1 cellular context compared by ENCODE assay signal in the genomic region with DNA sequence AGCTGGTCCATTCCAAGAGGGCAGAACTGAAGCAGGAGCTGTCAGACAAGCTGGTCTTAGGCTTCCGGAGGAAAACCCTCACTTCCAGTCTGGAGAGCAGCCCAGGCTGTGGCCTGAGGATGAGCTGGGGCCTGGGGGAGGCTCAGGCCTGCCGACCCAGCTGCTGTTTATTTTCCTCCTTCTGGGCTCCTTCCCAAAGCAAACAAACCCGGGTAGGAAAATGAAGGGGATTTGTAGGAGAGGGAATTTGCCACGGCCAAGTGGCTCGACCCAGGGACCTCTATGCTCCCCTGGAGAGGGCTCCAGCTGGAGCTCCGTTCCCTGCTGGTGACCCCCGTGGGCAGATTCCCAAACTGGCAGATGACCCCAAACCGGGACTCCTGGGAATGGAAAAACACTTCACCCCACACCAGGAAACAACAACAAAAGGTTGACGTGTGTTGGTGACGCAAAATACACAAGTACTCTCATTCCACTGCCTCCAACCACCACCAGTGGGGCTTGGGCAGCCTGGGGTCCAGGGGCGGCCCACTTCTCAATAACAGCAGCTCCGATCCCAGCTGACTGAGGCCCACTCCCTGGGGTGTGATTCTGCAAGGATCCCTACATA.
A peak's percentile ranks its signal among the peaks of the same experiment; 100 is the strongest.
TF ChIP-seq lines count a peak whose summit lies in the region.

No MANE protein-coding gene starts in this region.

TF ChIP-seq in SK-N-SH, 30 proteins besides CTCF, POLR2A, EP300 and RAD21 (continued from another document):
- TF ChIP-seq, protein P1, sequence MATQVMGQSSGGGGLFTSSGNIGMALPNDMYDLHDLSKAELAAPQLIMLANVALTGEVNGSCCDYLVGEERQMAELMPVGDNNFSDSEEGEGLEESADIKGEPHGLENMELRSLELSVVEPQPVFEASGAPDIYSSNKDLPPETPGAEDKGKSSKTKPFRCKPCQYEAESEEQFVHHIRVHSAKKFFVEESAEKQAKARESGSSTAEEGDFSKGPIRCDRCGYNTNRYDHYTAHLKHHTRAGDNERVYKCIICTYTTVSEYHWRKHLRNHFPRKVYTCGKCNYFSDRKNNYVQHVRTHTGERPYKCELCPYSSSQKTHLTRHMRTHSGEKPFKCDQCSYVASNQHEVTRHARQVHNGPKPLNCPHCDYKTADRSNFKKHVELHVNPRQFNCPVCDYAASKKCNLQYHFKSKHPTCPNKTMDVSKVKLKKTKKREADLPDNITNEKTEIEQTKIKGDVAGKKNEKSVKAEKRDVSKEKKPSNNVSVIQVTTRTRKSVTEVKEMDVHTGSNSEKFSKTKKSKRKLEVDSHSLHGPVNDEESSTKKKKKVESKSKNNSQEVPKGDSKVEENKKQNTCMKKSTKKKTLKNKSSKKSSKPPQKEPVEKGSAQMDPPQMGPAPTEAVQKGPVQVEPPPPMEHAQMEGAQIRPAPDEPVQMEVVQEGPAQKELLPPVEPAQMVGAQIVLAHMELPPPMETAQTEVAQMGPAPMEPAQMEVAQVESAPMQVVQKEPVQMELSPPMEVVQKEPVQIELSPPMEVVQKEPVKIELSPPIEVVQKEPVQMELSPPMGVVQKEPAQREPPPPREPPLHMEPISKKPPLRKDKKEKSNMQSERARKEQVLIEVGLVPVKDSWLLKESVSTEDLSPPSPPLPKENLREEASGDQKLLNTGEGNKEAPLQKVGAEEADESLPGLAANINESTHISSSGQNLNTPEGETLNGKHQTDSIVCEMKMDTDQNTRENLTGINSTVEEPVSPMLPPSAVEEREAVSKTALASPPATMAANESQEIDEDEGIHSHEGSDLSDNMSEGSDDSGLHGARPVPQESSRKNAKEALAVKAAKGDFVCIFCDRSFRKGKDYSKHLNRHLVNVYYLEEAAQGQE (IDR thresholded peaks at IDR 0.05; ENCODE audit: low read depth, low read length) = no peak
- no peak for TF ChIP-seq YY1 (IDR thresholded peaks at IDR 0.05; ENCODE audit: low read depth)
- no peak for TF ChIP-seq EZH2phosphoT487 (IDR thresholded peaks at IDR 0.05; ENCODE audit: borderline replicate concordance, low read depth)
- no peak for TF ChIP-seq RCOR1 (IDR thresholded peaks at IDR 0.05; ENCODE audit: low read length)
- no peak for TF ChIP-seq FOXM1 (IDR thresholded peaks at IDR 0.05; ENCODE audit: low read depth)
- 0 out of 2 replicates have a peak, but pooled peaks have one; percentile 42 for TF ChIP-seq TEAD4 (IDR thresholded peaks at IDR 0.05; ENCODE audit: borderline replicate concordance, insufficient read depth)
- no peak for TF ChIP-seq TAF1 (IDR thresholded peaks at IDR 0.05; ENCODE audit: borderline replicate concordance, low read depth, low read length)
- TF ChIP-seq RFX5 (IDR thresholded peaks at IDR 0.05; ENCODE audit: low read length) = no peak
- TF ChIP-seq SIN3A (IDR thresholded peaks at IDR 0.05; ENCODE audit: borderline replicate concordance, low read depth, low read length) = peak; percentile 35; the same call in 1 of the 2 replicates
- no peak; the same call in 1 of the 2 replicates for TF ChIP-seq GABPA (IDR thresholded peaks at IDR 0.05; ENCODE audit: low read depth)
- TF ChIP-seq FOSL2 (IDR thresholded peaks at IDR 0.05; ENCODE audit: borderline replicate concordance, low read depth) = no peak
- no peak for TF ChIP-seq GATA2 (CRISPR knock-in tag; IDR thresholded peaks at IDR 0.05)
- TF ChIP-seq MEF2A (IDR thresholded peaks at IDR 0.05; ENCODE audit: borderline replicate concordance, low read depth) = no peak
- peak; percentile 90 for TF ChIP-seq TCF12 (IDR thresholded peaks at IDR 0.05)
- TF ChIP-seq, protein P2, sequence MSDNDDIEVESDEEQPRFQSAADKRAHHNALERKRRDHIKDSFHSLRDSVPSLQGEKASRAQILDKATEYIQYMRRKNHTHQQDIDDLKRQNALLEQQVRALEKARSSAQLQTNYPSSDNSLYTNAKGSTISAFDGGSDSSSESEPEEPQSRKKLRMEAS (IDR thresholded peaks at IDR 0.05; ENCODE audit: low read depth) = peak; percentile 50; the same call in 1 of the 2 replicates
- no peak; the same call in 1 of the 2 replicates for TF ChIP-seq ELF1 (IDR thresholded peaks at IDR 0.05)
- TF ChIP-seq, protein P3, sequence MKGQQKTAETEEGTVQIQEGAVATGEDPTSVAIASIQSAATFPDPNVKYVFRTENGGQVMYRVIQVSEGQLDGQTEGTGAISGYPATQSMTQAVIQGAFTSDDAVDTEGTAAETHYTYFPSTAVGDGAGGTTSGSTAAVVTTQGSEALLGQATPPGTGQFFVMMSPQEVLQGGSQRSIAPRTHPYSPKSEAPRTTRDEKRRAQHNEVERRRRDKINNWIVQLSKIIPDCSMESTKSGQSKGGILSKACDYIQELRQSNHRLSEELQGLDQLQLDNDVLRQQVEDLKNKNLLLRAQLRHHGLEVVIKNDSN (IDR thresholded peaks at IDR 0.05; ENCODE audit: borderline replicate concordance, low read depth) = no peak
- TF ChIP-seq CHD2 (IDR thresholded peaks at IDR 0.05; ENCODE audit: low read length, partially characterized antibody) = no peak
- TF ChIP-seq, protein P4, sequence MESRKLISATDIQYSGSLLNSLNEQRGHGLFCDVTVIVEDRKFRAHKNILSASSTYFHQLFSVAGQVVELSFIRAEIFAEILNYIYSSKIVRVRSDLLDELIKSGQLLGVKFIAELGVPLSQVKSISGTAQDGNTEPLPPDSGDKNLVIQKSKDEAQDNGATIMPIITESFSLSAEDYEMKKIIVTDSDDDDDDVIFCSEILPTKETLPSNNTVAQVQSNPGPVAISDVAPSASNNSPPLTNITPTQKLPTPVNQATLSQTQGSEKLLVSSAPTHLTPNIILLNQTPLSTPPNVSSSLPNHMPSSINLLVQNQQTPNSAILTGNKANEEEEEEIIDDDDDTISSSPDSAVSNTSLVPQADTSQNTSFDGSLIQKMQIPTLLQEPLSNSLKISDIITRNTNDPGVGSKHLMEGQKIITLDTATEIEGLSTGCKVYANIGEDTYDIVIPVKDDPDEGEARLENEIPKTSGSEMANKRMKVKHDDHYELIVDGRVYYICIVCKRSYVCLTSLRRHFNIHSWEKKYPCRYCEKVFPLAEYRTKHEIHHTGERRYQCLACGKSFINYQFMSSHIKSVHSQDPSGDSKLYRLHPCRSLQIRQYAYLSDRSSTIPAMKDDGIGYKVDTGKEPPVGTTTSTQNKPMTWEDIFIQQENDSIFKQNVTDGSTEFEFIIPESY (IDR thresholded peaks at IDR 0.05; ENCODE audit: borderline replicate concordance, low read depth) = no peak
- peak; percentile 48; the same call in 1 of the 2 replicates for TF ChIP-seq RXRA (IDR thresholded peaks at IDR 0.05; ENCODE audit: borderline replicate concordance, low read depth)
- TF ChIP-seq NRF1 (IDR thresholded peaks at IDR 0.05; ENCODE audit: low read depth, low read length) = no peak
- TF ChIP-seq, protein P5, sequence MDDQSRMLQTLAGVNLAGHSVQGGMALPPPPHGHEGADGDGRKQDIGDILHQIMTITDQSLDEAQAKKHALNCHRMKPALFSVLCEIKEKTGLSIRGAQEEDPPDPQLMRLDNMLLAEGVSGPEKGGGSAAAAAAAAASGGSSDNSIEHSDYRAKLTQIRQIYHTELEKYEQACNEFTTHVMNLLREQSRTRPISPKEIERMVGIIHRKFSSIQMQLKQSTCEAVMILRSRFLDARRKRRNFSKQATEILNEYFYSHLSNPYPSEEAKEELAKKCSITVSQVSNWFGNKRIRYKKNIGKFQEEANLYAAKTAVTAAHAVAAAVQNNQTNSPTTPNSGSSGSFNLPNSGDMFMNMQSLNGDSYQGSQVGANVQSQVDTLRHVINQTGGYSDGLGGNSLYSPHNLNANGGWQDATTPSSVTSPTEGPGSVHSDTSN (IDR thresholded peaks at IDR 0.05) = peak; percentile 52
- TF ChIP-seq POLR2AphosphoS5 (IDR thresholded peaks at IDR 0.05; ENCODE audit: low read depth, low read length) = peak; percentile 47; the same call in 1 of the 2 replicates
- TF ChIP-seq NFIC (IDR thresholded peaks at IDR 0.05; ENCODE audit: borderline replicate concordance) = peak; percentile 92
- TF ChIP-seq, protein P6, sequence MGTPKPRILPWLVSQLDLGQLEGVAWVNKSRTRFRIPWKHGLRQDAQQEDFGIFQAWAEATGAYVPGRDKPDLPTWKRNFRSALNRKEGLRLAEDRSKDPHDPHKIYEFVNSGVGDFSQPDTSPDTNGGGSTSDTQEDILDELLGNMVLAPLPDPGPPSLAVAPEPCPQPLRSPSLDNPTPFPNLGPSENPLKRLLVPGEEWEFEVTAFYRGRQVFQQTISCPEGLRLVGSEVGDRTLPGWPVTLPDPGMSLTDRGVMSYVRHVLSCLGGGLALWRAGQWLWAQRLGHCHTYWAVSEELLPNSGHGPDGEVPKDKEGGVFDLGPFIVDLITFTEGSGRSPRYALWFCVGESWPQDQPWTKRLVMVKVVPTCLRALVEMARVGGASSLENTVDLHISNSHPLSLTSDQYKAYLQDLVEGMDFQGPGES (IDR thresholded peaks at IDR 0.05; ENCODE audit: low read depth, low read length) = no peak
- TF ChIP-seq, protein P7, sequence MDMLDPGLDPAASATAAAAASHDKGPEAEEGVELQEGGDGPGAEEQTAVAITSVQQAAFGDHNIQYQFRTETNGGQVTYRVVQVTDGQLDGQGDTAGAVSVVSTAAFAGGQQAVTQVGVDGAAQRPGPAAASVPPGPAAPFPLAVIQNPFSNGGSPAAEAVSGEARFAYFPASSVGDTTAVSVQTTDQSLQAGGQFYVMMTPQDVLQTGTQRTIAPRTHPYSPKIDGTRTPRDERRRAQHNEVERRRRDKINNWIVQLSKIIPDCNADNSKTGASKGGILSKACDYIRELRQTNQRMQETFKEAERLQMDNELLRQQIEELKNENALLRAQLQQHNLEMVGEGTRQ (IDR thresholded peaks at IDR 0.05; ENCODE audit: borderline replicate concordance, low read depth, low read length) = no peak
- no peak for TF ChIP-seq FOXJ3 (CRISPR knock-in tag; IDR thresholded peaks at IDR 0.05)
- no peak for TF ChIP-seq JUND (IDR thresholded peaks at IDR 0.05)
- TF ChIP-seq SMC3 (IDR thresholded peaks at IDR 0.05; ENCODE audit: low read depth, low read length) = no peak
